ENCODE assay signal across 9 cellular contexts in the genomic region with DNA sequence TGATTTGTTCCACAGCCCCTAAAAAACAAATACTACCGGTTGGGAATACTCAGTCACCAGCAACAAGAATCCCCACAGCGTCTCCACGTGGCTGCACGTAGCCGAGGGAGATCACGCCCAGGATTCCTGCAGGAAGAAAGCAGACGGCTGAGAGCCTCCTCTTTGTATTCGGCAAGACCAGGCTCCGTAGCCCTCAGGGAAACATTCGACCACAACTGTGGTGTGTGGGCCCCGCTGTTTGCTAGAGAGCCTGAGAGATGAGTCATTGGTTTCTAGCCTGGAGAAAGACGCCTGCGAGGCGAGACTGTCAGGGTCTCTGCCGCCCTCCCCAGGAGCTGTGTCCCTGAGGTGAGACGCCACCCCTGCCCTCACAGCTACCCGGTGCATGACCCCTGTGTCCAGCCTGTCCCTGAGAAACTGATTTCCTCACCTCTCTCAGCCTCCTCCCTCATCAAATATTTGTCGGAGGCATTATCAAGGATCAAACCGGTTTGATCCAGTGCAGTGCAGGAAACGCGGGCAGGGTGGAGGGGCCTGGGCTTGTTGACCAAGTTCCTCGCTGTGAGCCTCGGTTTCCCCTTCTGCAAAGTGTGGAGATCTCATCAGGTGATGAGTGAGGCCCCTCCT. TPM values are rescaled to one million over a fixed set of nuclear protein-coding genes. Genes with fewer than 3 reads are reported as not detected.
A peak's percentile ranks its signal among the peaks of the same experiment; 100 is the strongest.
DNase-seq lines count a peak whose midpoint lies in the region; ATAC-seq and TF ChIP-seq lines count a peak whose summit lies in the region.
"Had no signal": no experiment of that assay in that cellular context is flagged by ENCODE, and none has a peak within 500 bp of the region (broad histone marks: within the 10 kb centered on the region; RNA-seq: fewer than 3 reads in every experiment).

No MANE protein-coding gene starts in this region.

- peak; percentile 62 to 90 (median 71) for DNase-seq in CD8-positive, alpha-beta memory T cell
- DNase-seq in M059J (ENCODE audit: low read depth) (peak; percentile 97), nephron progenitor cell (no peak), suprapubic skin (ENCODE audit: low spot score in 2 of 2) (no peak), midbrain (lab: John Stamatoyannopoulos, UW) (no peak)
- peak; percentile 92 for DNase-seq in activated CD4-positive, alpha-beta memory T cell treated with anti-CD3 and anti-CD28 coated beads for 36 hours

- H3K9me3 Mint-ChIP-seq in CD8-positive, alpha-beta memory T cell: no peaks in the 10 kb centered on the region
- H3K9me3 Mint-ChIP-seq in activated CD4-positive, alpha-beta memory T cell treated with anti-CD3 and anti-CD28 coated beads for 36 hours: no peaks in the 10 kb centered on the region
- peaks cover 20% of the 10 kb centered on the region for H3K9me3 Mint-ChIP-seq in nephron progenitor cell
- H3K9me3 Mint-ChIP-seq: IgD-negative memory B cell had no signal

- no peak for TF ChIP-seq CTCF in nephron progenitor cell (IDR thresholded peaks at IDR 0.05)
- no peak for TF ChIP-seq CTCF in suprapubic skin (IDR thresholded peaks at IDR 0.05)

- TF ChIP-seq EP300 in suprapubic skin (IDR thresholded peaks at IDR 0.05): no peak

- CTCF ChIA-PET in CD8-positive, alpha-beta memory T cell (lab: Charles Lee): interaction anchor here (0.7 to 5.5 kb wide), 9 partner anchors 10 to 220 kb away, joined by 3 to 108 read pairs (median 8); partner anchors contain the start of genes MRFAP1 and MRFAP1L1
- CTCF ChIA-PET in activated CD4-positive, alpha-beta memory T cell treated with anti-CD3 and anti-CD28 coated beads for 36 hours (lab: Charles Lee): interaction anchor here (0.9 to 5.4 kb wide), 8 partner anchors 12 to 198 kb away, joined by 3 to 56 read pairs (median 10); partner anchors contain the start of gene MRFAP1L1

- intact Hi-C loops in activated CD4-positive, alpha-beta memory T cell treated with anti-CD3 and anti-CD28 coated beads for 36 hours (cut with micrococcal nuclease): loop anchor here (1.0 kb wide), 3 partner anchors 15 to 49 kb away; partner anchors contain the start of genes MRFAP1 and MRFAP1L1

- H3K4me3 ChIP-seq in CD8-positive, alpha-beta memory T cell (ENCODE audit: low read length): peak overlapping the region; percentile 57
- H3K4me3 ChIP-seq in ectodermal cell (ENCODE audit: insufficient read depth, low read depth, low read length) (no peak overlapping the region), suprapubic skin (peak overlapping the region; percentile 11)

- H3K27ac ChIP-seq in CD8-positive, alpha-beta memory T cell (ENCODE audit: low read depth, low read length): peak overlapping the region; percentile 72
- H3K27ac ChIP-seq in ectodermal cell (ENCODE audit: insufficient read depth, low read depth, low read length, poor library complexity, severe bottlenecking) (peak overlapping the region; percentile 27), suprapubic skin (peak overlapping the region; percentile 76)

- H3K27me3 ChIP-seq in CD8-positive, alpha-beta memory T cell (ENCODE audit: insufficient read depth, low read length, poor library complexity, severe bottlenecking): no peaks in the 10 kb centered on the region
- H3K27me3 ChIP-seq in ectodermal cell (ENCODE audit: control insufficient read depth, insufficient read depth, low read length, poor library complexity, severe bottlenecking): no peaks in the 10 kb centered on the region
- no peaks in the 10 kb centered on the region for H3K27me3 ChIP-seq in suprapubic skin

- H3K9me3 ChIP-seq in CD8-positive, alpha-beta memory T cell (ENCODE audit: low read length): no peaks in the 10 kb centered on the region
- H3K9me3 ChIP-seq in ectodermal cell (ENCODE audit: control insufficient read depth, low read length): no peaks in the 10 kb centered on the region
- no peaks in the 10 kb centered on the region for H3K9me3 ChIP-seq in suprapubic skin

- TF ChIP-seq POLR2A in suprapubic skin (IDR thresholded peaks at IDR 0.05): no peak

- 52 to 54% methylated on average over 23 of the region's 23 CpGs for WGBS in ectodermal cell, 2 experiments
- WGBS in suprapubic skin: 47% methylated on average over 17 of the region's 23 CpGs

- H3K36me3 ChIP-seq in CD8-positive, alpha-beta memory T cell (ENCODE audit: insufficient read depth, low read length): no peaks in the 10 kb centered on the region
- H3K36me3 ChIP-seq in ectodermal cell (ENCODE audit: control insufficient read depth, insufficient read depth, low read length) (no peaks in the 10 kb centered on the region), suprapubic skin (no peaks in the 10 kb centered on the region)

- H3K27ac Mint-ChIP-seq in CD8-positive, alpha-beta memory T cell: peak overlapping the region; percentile 93 to 100 (median 99)
- peak overlapping the region; percentile 89 for H3K27ac Mint-ChIP-seq in activated CD4-positive, alpha-beta memory T cell treated with anti-CD3 and anti-CD28 coated beads for 36 hours
- peak overlapping the region; percentile 42 for H3K27ac Mint-ChIP-seq in nephron progenitor cell

- no peaks in the 10 kb centered on the region for H3K27me3 Mint-ChIP-seq in CD8-positive, alpha-beta memory T cell
- no peaks in the 10 kb centered on the region for H3K27me3 Mint-ChIP-seq in activated CD4-positive, alpha-beta memory T cell treated with anti-CD3 and anti-CD28 coated beads for 36 hours
- H3K27me3 Mint-ChIP-seq in nephron progenitor cell (ENCODE audit: low read depth, poor library complexity): no peaks in the 10 kb centered on the region

- peaks cover 0 to 14% (median 0%) of the 10 kb centered on the region in 3 donors for H3K36me3 Mint-ChIP-seq in CD8-positive, alpha-beta memory T cell
- H3K36me3 Mint-ChIP-seq in activated CD4-positive, alpha-beta memory T cell treated with anti-CD3 and anti-CD28 coated beads for 36 hours: peaks cover 2% of the 10 kb centered on the region
- peaks cover 17% of the 10 kb centered on the region for H3K36me3 Mint-ChIP-seq in nephron progenitor cell (ENCODE audit: low read depth)

- H3K4me1 ChIP-seq in CD8-positive, alpha-beta memory T cell (ENCODE audit: insufficient read depth, low read length): peaks cover 65% of the 10 kb centered on the region
- H3K4me1 ChIP-seq in ectodermal cell (ENCODE audit: control insufficient read depth, insufficient read depth, low read length) (peaks cover 5% of the 10 kb centered on the region), suprapubic skin (peaks cover 22% of the 10 kb centered on the region)

- POLR2A ChIA-PET in CD8-positive, alpha-beta memory T cell (lab: Charles Lee): interaction anchor here (0.7 to 3.5 kb wide), 4 partner anchors 14 to 354 kb away, joined by 7 to 77 read pairs (median 24); partner anchors contain the start of genes MRFAP1L1 and TADA2B
- POLR2A ChIA-PET in activated CD4-positive, alpha-beta memory T cell treated with anti-CD3 and anti-CD28 coated beads for 36 hours (lab: Charles Lee): interaction anchor here (1.0 to 3.2 kb wide), 5 partner anchors 14 to 211 kb away, joined by 3 to 39 read pairs (median 5); partner anchors contain the start of genes BLOC1S4 and MRFAP1L1

- ATAC-seq in GM21723 (IDR thresholded peaks at IDR 0.05; ENCODE audit: unreplicated experiment): peak; percentile 92

- peak overlapping the region; percentile 91 to 99 (median 97) for H3K4me3 Mint-ChIP-seq in CD8-positive, alpha-beta memory T cell
- H3K4me3 Mint-ChIP-seq in activated CD4-positive, alpha-beta memory T cell treated with anti-CD3 and anti-CD28 coated beads for 36 hours: peak overlapping the region; percentile 74
- no peak overlapping the region for H3K4me3 Mint-ChIP-seq in nephron progenitor cell

- H3K4me1 Mint-ChIP-seq in CD8-positive, alpha-beta memory T cell: peaks cover 69 to 84% (median 82%) of the 10 kb centered on the region in 3 donors
- peaks cover 77% of the 10 kb centered on the region for H3K4me1 Mint-ChIP-seq in activated CD4-positive, alpha-beta memory T cell treated with anti-CD3 and anti-CD28 coated beads for 36 hours (ENCODE audit: low read depth)
- H3K4me1 Mint-ChIP-seq in nephron progenitor cell: peaks cover 51% of the 10 kb centered on the region
- H3K4me1 Mint-ChIP-seq: IgD-negative memory B cell had no signal

RNA-seq across cellular contexts. Expression of gene S100P, which starts 4.7 kb away (rescaled TPM):
- 1 to 10 TPM; 1.0 to 1.2 TPM for total RNA-seq in CD8-positive, alpha-beta memory T cell
- polyA plus RNA-seq in CD8-positive, alpha-beta memory T cell: 1.7 TPM
- not detected in 2 replicates for total RNA-seq in M059J (2014; rRNA removed; shearing (Covaris generic))
- 10 to 100 TPM; 19.3 to 20.3 TPM for total RNA-seq in activated CD4-positive, alpha-beta memory T cell treated with anti-CD3 and anti-CD28 coated beads for 36 hours
- polyA plus RNA-seq in ectodermal cell (2013, experiment 1 of 4): not detected
- not detected for polyA plus RNA-seq in ectodermal cell (2013, experiment 2 of 4)
- polyA plus RNA-seq in ectodermal cell (2013, experiment 3 of 4): not detected
- not detected for polyA plus RNA-seq in ectodermal cell (2013, experiment 4 of 4)
- total RNA-seq in suprapubic skin: 10 to 100 TPM in 2 of 4 donors, 1 to 10 TPM in 2; 4.7 to 27.7 (median 9.3) TPM
- polyA plus RNA-seq: IgD-negative memory B cell had no signal

RNA-seq across cellular contexts. Expression of gene MRFAP1L1, which starts 20.7 kb away (rescaled TPM):
- 10 to 100 TPM; 54.9 to 55.9 TPM for total RNA-seq in CD8-positive, alpha-beta memory T cell
- polyA plus RNA-seq in CD8-positive, alpha-beta memory T cell: 142 TPM
- total RNA-seq in M059J (2014; rRNA removed; shearing (Covaris generic)): 56.0 and 81.2 TPM in 2 replicates
- 10 to 100 TPM; 50.7 to 52.0 TPM for total RNA-seq in activated CD4-positive, alpha-beta memory T cell treated with anti-CD3 and anti-CD28 coated beads for 36 hours
- polyA plus RNA-seq in ectodermal cell (2013, experiment 1 of 4): 90.7 TPM
- polyA plus RNA-seq in ectodermal cell (2013, experiment 2 of 4): 94.4 TPM
- polyA plus RNA-seq in ectodermal cell (2013, experiment 3 of 4): 68.6 TPM
- 78.3 TPM for polyA plus RNA-seq in ectodermal cell (2013, experiment 4 of 4)
- total RNA-seq in suprapubic skin: 10 to 100 TPM; 40.6 to 63.4 (median 53.4) TPM

RNA-seq across cellular contexts. Expression of gene BLOC1S4, which starts 27.0 kb away (rescaled TPM):
- 10 to 100 TPM; 21.5 to 22.9 TPM for total RNA-seq in CD8-positive, alpha-beta memory T cell
- polyA plus RNA-seq in CD8-positive, alpha-beta memory T cell: 96.7 TPM
- 15.4 and 18.9 TPM in 2 replicates for total RNA-seq in M059J (2014; rRNA removed; shearing (Covaris generic))
- total RNA-seq in activated CD4-positive, alpha-beta memory T cell treated with anti-CD3 and anti-CD28 coated beads for 36 hours: 10 to 100 TPM; 17.0 to 19.7 TPM
- polyA plus RNA-seq in ectodermal cell (2013, experiment 1 of 4): 15.5 TPM
- polyA plus RNA-seq in ectodermal cell (2013, experiment 2 of 4): 15.5 TPM
- 15.9 TPM for polyA plus RNA-seq in ectodermal cell (2013, experiment 3 of 4)
- 18.1 TPM for polyA plus RNA-seq in ectodermal cell (2013, experiment 4 of 4)
- total RNA-seq in suprapubic skin: 10 to 100 TPM in 3 of 4 donors, 1 to 10 TPM in 1; 5.1 to 20.2 (median 14.8) TPM

RNA-seq across cellular contexts. Expression of gene MRFAP1, which starts 48.5 kb away (rescaled TPM):
- total RNA-seq in CD8-positive, alpha-beta memory T cell: 100 to 1,000 TPM; 122 to 126 TPM
- 175 TPM for polyA plus RNA-seq in CD8-positive, alpha-beta memory T cell
- 121 and 163 TPM in 2 replicates for total RNA-seq in M059J (2014; rRNA removed; shearing (Covaris generic))
- 100 to 1,000 TPM; 122 to 130 TPM for total RNA-seq in activated CD4-positive, alpha-beta memory T cell treated with anti-CD3 and anti-CD28 coated beads for 36 hours
- 315 TPM for polyA plus RNA-seq in ectodermal cell (2013, experiment 1 of 4)
- 315 TPM for polyA plus RNA-seq in ectodermal cell (2013, experiment 2 of 4)
- polyA plus RNA-seq in ectodermal cell (2013, experiment 3 of 4): 228 TPM
- polyA plus RNA-seq in ectodermal cell (2013, experiment 4 of 4): 273 TPM
- 100 to 1,000 TPM; 143 to 214 (median 163) TPM for total RNA-seq in suprapubic skin

Comparison
In these comparisons a context has a peak if more than half of its experiments do, and no peak if none do; other contexts are left out.
1. DNase-seq: peak in CD8-positive, alpha-beta memory T cell (5 of 5), M059J (single experiment) and activated CD4-positive, alpha-beta memory T cell treated with anti-CD3 and anti-CD28 coated beads for 36 hours (single experiment); none in nephron progenitor cell (single experiment), suprapubic skin (0 of 2) and midbrain (single experiment).
2. H3K27ac Mint-ChIP-seq: peak in every context shown above with its lines; median percentile 99 in CD8-positive, alpha-beta memory T cell; 89 in activated CD4-positive, alpha-beta memory T cell treated with anti-CD3 and anti-CD28 coated beads for 36 hours; 42 in nephron progenitor cell.
3. Peak in every context shown above with its lines, with median percentiles within 50 percentile points of each other: H3K27ac ChIP-seq.